ENCODE assay signal across 2 cellular contexts in genomic region chr1:86942034-86942433, GRCh38.
TF ChIP-seq lines count a peak whose summit lies in the region.

No MANE protein-coding gene starts in this region.

TF ChIP-seq in IMR-90, 13 proteins besides CTCF, POLR2A, EP300 and RAD21:
- TF ChIP-seq MXI1 (IDR thresholded peaks at IDR 0.05; ENCODE audit: borderline replicate concordance, low read depth, low read length) (no peak), MAFK (IDR thresholded peaks at IDR 0.05; ENCODE audit: low read depth, low read length) (no peak), CHD1 (IDR thresholded peaks at IDR 0.05; ENCODE audit: low read depth, low read length) (no peak), USF2 (IDR thresholded peaks at IDR 0.05; ENCODE audit: low read depth, low read length) (no peak), CEBPB (IDR thresholded peaks at IDR 0.05; ENCODE audit: low read depth, low read length) (no peak), FOS (IDR thresholded peaks at IDR 0.05; ENCODE audit: low read depth, low read length) (no peak), MAZ (IDR thresholded peaks at IDR 0.05; ENCODE audit: borderline replicate concordance, low read depth, low read length) (no peak), ELK1 (IDR thresholded peaks at IDR 0.05; ENCODE audit: borderline replicate concordance, low read depth, low read length) (no peak), RFX5 (IDR thresholded peaks at IDR 0.05; ENCODE audit: low read depth, low read length) (no peak), SMC3 (IDR thresholded peaks at IDR 0.05; ENCODE audit: low read depth, low read length) (no peak), NFE2L2 (IDR thresholded peaks at IDR 0.05; ENCODE audit: low read depth, low read length) (no peak)
TF ChIP-seq in IMR-90: peak in this region for 0.

TF ChIP-seq in GM12878, 131 proteins besides CTCF, POLR2A, EP300 and RAD21:
- no peak for TF ChIP-seq KLF5 (IDR thresholded peaks at IDR 0.05; ENCODE audit: partially characterized antibody)
- no peak for TF ChIP-seq SUPT20H (IDR thresholded peaks at IDR 0.05; ENCODE audit: borderline replicate concordance, control insufficient read depth, low read depth, low read length)
- TF ChIP-seq NR2C1 (IDR thresholded peaks at IDR 0.05), result no peak
- no peak for TF ChIP-seq CUX1 (IDR thresholded peaks at IDR 0.05; ENCODE audit: insufficient replicate concordance, low read depth, low read length)
- TF ChIP-seq BCLAF1 (IDR thresholded peaks at IDR 0.05), result no peak
- TF ChIP-seq PRDM15 (CRISPR knock-in tag; IDR thresholded peaks at IDR 0.05), result no peak
- TF ChIP-seq MEF2B (IDR thresholded peaks at IDR 0.05; ENCODE audit: partially characterized antibody, poor library complexity, severe bottlenecking), result no peak
